ENCODE assay signal across 21 cellular contexts in the genomic region with DNA sequence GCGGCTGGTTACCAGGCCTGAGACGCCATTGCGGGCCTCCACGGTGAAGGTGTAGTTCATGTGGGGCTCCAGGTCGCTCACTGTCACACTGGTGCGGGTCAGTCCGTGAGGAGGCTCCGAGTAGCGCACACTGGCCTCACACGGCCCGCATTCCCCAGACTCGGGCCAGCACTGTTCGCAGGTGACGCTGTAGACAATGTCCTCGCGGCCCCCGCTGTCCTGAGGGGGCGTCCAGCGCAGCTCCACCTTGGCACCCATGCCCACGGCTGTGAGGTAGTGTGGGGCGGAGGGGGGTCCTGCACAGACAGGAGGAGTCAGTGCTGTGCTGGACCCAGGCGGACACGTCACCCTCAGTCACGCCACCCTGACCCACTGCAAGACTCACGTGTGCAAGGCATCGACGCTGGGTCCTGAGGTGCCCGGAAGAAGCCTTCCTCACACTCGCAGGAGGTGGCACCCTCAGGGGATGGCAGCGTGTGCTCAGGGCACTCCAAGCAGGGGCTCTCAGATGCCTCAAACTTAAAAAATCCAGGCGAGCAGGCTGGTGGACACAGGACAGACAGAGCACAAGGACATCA. TPM values are rescaled to one million over a fixed set of nuclear protein-coding genes. Genes with fewer than 3 reads are reported as not detected.
DNase-seq lines count a peak whose midpoint lies in the region; ATAC-seq, FAIRE-seq and TF ChIP-seq lines count a peak whose summit lies in the region.
"Had no signal": no experiment of that assay in that cellular context is flagged by ENCODE, and none has a peak within 500 bp of the region (broad histone marks: within the 10 kb centered on the region; RNA-seq: fewer than 3 reads in every experiment).

No MANE protein-coding gene starts in this region.

- FAIRE-seq in HepG2 (lab: Jason Lieb, UNC) = no peak
- FAIRE-seq: GM19239 had no signal

- no peak overlapping the region for H3K27ac ChIP-seq in HepG2 (ENCODE audit: extremely low read length, insufficient read depth, low read length)
- no peak overlapping the region for H3K27ac ChIP-seq in right lobe of liver
- H3K27ac ChIP-seq in RWPE2 (ENCODE audit: poor library complexity, severe bottlenecking) = peak overlapping the region; percentile 99
- H3K27ac ChIP-seq in mesenchymal stem cell (ENCODE audit: low read length, poor library complexity, severe bottlenecking) = peak overlapping the region; percentile 84
- no peak overlapping the region for H3K27ac ChIP-seq in foreskin keratinocyte
- H3K27ac ChIP-seq: C4-2B had no signal

- peak overlapping the region; percentile 59 for H4K8ac ChIP-seq in mesenchymal stem cell (ENCODE audit: low read length)

- no peak for TF ChIP-seq CTCF in HepG2 (CRISPR knock-in tag; IDR thresholded peaks at IDR 0.05)
- TF ChIP-seq CTCF in right lobe of liver (IDR thresholded peaks at IDR 0.05) = no peak
- no peak for TF ChIP-seq CTCF in RWPE2 (IDR thresholded peaks at IDR 0.05; ENCODE audit: poor library complexity, severe bottlenecking)
- no peak for TF ChIP-seq CTCF in foreskin keratinocyte (conservative IDR thresholded peaks at IDR 0.05)

- H3K23ac ChIP-seq in mesenchymal stem cell (ENCODE audit: low read length in 2 of 2) = no peak overlapping the region

- no peak overlapping the region for H3K4me3 Mint-ChIP-seq in activated naive CD8-positive, alpha-beta T cell treated with anti-CD3 and anti-CD28 coated beads for 36 hours
- H3K4me3 Mint-ChIP-seq: H9 had no signal

- no peak overlapping the region for H2BK15ac ChIP-seq in mesenchymal stem cell (ENCODE audit: low read depth, poor library complexity, severe bottlenecking)

- H3K4me1 ChIP-seq in HepG2 (ENCODE audit: insufficient read depth, low read length) = peaks cover 34% of the 10 kb centered on the region
- peaks cover 0 to 10% (median 0%) of the 10 kb centered on the region in 4 donors for H3K4me1 ChIP-seq in right lobe of liver
- peaks cover 39% of the 10 kb centered on the region for H3K4me1 ChIP-seq in RWPE2 (ENCODE audit: insufficient read depth, poor library complexity, severe bottlenecking)
- H3K4me1 ChIP-seq in mesenchymal stem cell (ENCODE audit: control insufficient read depth, insufficient read depth, low read depth, low read length) = peaks cover 56% of the 10 kb centered on the region
- peaks cover 33% of the 10 kb centered on the region for H3K4me1 ChIP-seq in foreskin keratinocyte

- peak overlapping the region; percentile 43 for H4K91ac ChIP-seq in mesenchymal stem cell (ENCODE audit: low read length)

- ATAC-seq in HepG2 (peak; percentile 8; the same call in 1 of the 3 replicates), right lobe of liver (no peak), RWPE2 (ENCODE audit: low read depth) (no peak), GM21515 (IDR thresholded peaks at IDR 0.05; ENCODE audit: unreplicated experiment) (no peak), foreskin keratinocyte (no peak)

- H3K27me3 ChIP-seq in HepG2 (ENCODE audit: control insufficient read depth in 1 of 2, insufficient read depth in 2 of 2, low read length in 2 of 2) (no peaks in the 10 kb centered on the region; a peak in 1 of 5 replicates), right lobe of liver (no peaks in the 10 kb centered on the region), RWPE2 (ENCODE audit: insufficient read depth, poor library complexity, severe bottlenecking) (no peaks in the 10 kb centered on the region), mesenchymal stem cell (ENCODE audit: control insufficient read depth in 1 of 2, insufficient read depth in 1 of 2, low read length in 2 of 2) (no peaks in the 10 kb centered on the region), foreskin keratinocyte (no peaks in the 10 kb centered on the region)

- TF ChIP-seq POLR2A in HepG2 (IDR thresholded peaks at IDR 0.05; ENCODE audit: insufficient read depth in 1 of 2, low read depth in 2 of 2, low read length in 2 of 2) = no peak; a peak in 1 of 4 replicates
- no peak for TF ChIP-seq POLR2A in right lobe of liver (IDR thresholded peaks at IDR 0.05)

- H3K9ac ChIP-seq in HepG2 (ENCODE audit: insufficient read depth, low read depth, low read length) = no peak overlapping the region
- no peak overlapping the region for H3K9ac ChIP-seq in mesenchymal stem cell (ENCODE audit: low read length)

- no peaks in the 10 kb centered on the region for H3K79me1 ChIP-seq in mesenchymal stem cell (replicated peaks; ENCODE audit: low read length, poor library complexity, severe bottlenecking)

- H3K4me1 Mint-ChIP-seq in activated naive CD8-positive, alpha-beta T cell treated with anti-CD3 and anti-CD28 coated beads for 36 hours = peaks cover 17% of the 10 kb centered on the region

- H3K9me3 ChIP-seq in HepG2 (ENCODE audit: low read length) = no peaks in the 10 kb centered on the region
- H3K9me3 ChIP-seq in right lobe of liver = no peaks in the 10 kb centered on the region
- no peaks in the 10 kb centered on the region for H3K9me3 ChIP-seq in RWPE2 (ENCODE audit: severe bottlenecking)
- H3K9me3 ChIP-seq in mesenchymal stem cell (ENCODE audit: control insufficient read depth, low read length) = no peaks in the 10 kb centered on the region

- H3K36me3 Mint-ChIP-seq in activated naive CD8-positive, alpha-beta T cell treated with anti-CD3 and anti-CD28 coated beads for 36 hours = no peaks in the 10 kb centered on the region

- H3K4ac ChIP-seq in mesenchymal stem cell (ENCODE audit: low read depth in 1 of 2, low read length in 2 of 2) = peak overlapping the region in 1 of 2 experiments; percentile 39

- H2AFZ ChIP-seq in HepG2 (ENCODE audit: low read length) (no peak overlapping the region), mesenchymal stem cell (ENCODE audit: low read depth, low read length) (no peak overlapping the region)

- intact Hi-C loops in HepG2 (cut with micrococcal nuclease; ENCODE audit: unreplicated experiment) (no loop called here), right lobe of liver (cut with DNase I) (no loop called here)

- CTCF ChIA-PET in HepG2 (lab: Yijun Ruan, JAX; ENCODE audit: low intra/inter-chr PET ratio, low total read pairs) = no interaction called here

- peaks cover 58% of the 10 kb centered on the region for H4K20me1 ChIP-seq in HepG2 (ENCODE audit: insufficient read depth, low read length)

- H3K36me3 ChIP-seq in HepG2 (replicated peaks in 1 of 2; ENCODE audit: control insufficient read depth in 1 of 2, insufficient read depth in 2 of 2, low read length in 2 of 2) (peaks cover 65 to 88% of the 10 kb centered on the region in 2 experiments), right lobe of liver (peaks cover 4 to 39% (median 19%) of the 10 kb centered on the region in 4 donors), RWPE2 (ENCODE audit: low read depth) (peaks cover 95% of the 10 kb centered on the region), mesenchymal stem cell (ENCODE audit: control insufficient read depth in 1 of 2, insufficient read depth in 2 of 2, low read depth in 1 of 2, low read length in 2 of 2) (peaks cover 32 to 88% of the 10 kb centered on the region in 2 experiments)

- H3K18ac ChIP-seq in mesenchymal stem cell (ENCODE audit: low read depth in 1 of 2, low read length in 2 of 2) = no peak overlapping the region

- H3K4me2 ChIP-seq in HepG2 (ENCODE audit: low read depth, low read length) (no peak overlapping the region), mesenchymal stem cell (ENCODE audit: low read length, poor library complexity, severe bottlenecking) (no peak overlapping the region)

- WGBS in HepG2 (ENCODE audit: low lambda C conversion rate) = 97% methylated on average over 19 of the region's 31 CpGs
- no CpG with 5 or more reads among the region's 31 CpGs for WGBS in right lobe of liver (ENCODE audit: insufficient coverage, low coverage, low lambda C conversion rate, missing lambda C conversion rate)
- WGBS in mesenchymal stem cell = 96% methylated on average over 31 of the region's 31 CpGs

- DNase-seq in HepG2 (ENCODE audit: low spot score) (no peak), right lobe of liver (no peak), RWPE2 (ENCODE audit: low spot score) (no peak), mesenchymal stem cell (no peak), activated T-cell treated with anti-CD3 and anti-CD28 coated beads for 4 hours (no peak), foreskin keratinocyte (no peak)
- DNase-seq in activated naive CD8-positive, alpha-beta T cell treated with anti-CD3 and anti-CD28 coated beads for 36 hours = no peak
- DNase-seq: EL, GF-D8, H9, KG1, NCI-H1092, NCI-H1436, NCI-H187 treated with DMSO at 0.1 percent for 48 hours, NCI-H2227 treated with DMSO at 0.1 percent for 48 hours, NCI-H510A treated with DMSO at 0.1 percent for 48 hours, NCI-H748 treated with DMSO at 0.1 percent for 48 hours, SHP77 had no signal

- peak overlapping the region in 1 of 2 experiments; percentile 54 for H2BK12ac ChIP-seq in mesenchymal stem cell (ENCODE audit: low read length in 2 of 2)

- no peak overlapping the region for H3K27ac Mint-ChIP-seq in activated naive CD8-positive, alpha-beta T cell treated with anti-CD3 and anti-CD28 coated beads for 36 hours

- no peak overlapping the region for H2BK120ac ChIP-seq in mesenchymal stem cell (ENCODE audit: low read depth, low read length)

- in situ Hi-C loops in HepG2 (cut with HindIII; ENCODE audit: extremely low pct_ligation_motif_present, low pct_unique_long_range_greater_than_20kb) = no loop called here

- no peak overlapping the region for H2BK5ac ChIP-seq in mesenchymal stem cell (ENCODE audit: low read depth, low read length, poor library complexity, severe bottlenecking)

- H3K14ac ChIP-seq in mesenchymal stem cell (ENCODE audit: low read length in 2 of 2) = peak overlapping the region in 1 of 2 experiments; percentile 58

- no peaks in the 10 kb centered on the region for H3K9me3 Mint-ChIP-seq in activated naive CD8-positive, alpha-beta T cell treated with anti-CD3 and anti-CD28 coated beads for 36 hours
- H3K9me3 Mint-ChIP-seq: H9 had no signal

- no peak for TF ChIP-seq RAD21 in HepG2 (CRISPR knock-in tag; IDR thresholded peaks at IDR 0.05)

- peaks cover 46% of the 10 kb centered on the region for H3K79me2 ChIP-seq in HepG2 (ENCODE audit: insufficient read depth, low read length)

- H2AK5ac ChIP-seq in mesenchymal stem cell (ENCODE audit: low read length, severe bottlenecking) = no peak overlapping the region

- peaks cover 5% of the 10 kb centered on the region for H3K27me3 Mint-ChIP-seq in activated naive CD8-positive, alpha-beta T cell treated with anti-CD3 and anti-CD28 coated beads for 36 hours

- BruUV-seq in HepG2 (replicated peaks; lab: Mats Ljungman, UMichigan) = no TSS peak

- H3K4me3 ChIP-seq in HepG2 (replicated peaks in 1 of 3; ENCODE audit: insufficient read depth in 1 of 3, low read depth in 2 of 3, low read length in 3 of 3) (no peak overlapping the region), right lobe of liver (no peak overlapping the region), RWPE2 (ENCODE audit: severe bottlenecking) (no peak overlapping the region), mesenchymal stem cell (ENCODE audit: insufficient read depth in 1 of 2, low read depth in 1 of 2, low read length in 2 of 2) (peak overlapping the region in 1 of 2 experiments; percentile 4)

- TF ChIP-seq EP300 in HepG2 (IDR thresholded peaks at IDR 0.05; ENCODE audit: low read depth in 2 of 2, low read length in 2 of 2) (no peak), HepG2 (CRISPR knock-in tag; IDR thresholded peaks at IDR 0.05; ENCODE audit: borderline replicate concordance) (no peak)

- POLR2A ChIA-PET in HepG2 (lab: Yijun Ruan, JAX) = no interaction called here

RNA-seq across cellular contexts. Expression of a gene that starts 17.9 kb away (rescaled TPM):
- total RNA-seq in HepG2 (2016; rRNA removed; fragmentation: Illumina TruSeq; extraction: Trizol) (15.5 and 33.6 TPM in 2 replicates), right lobe of liver (10 to 100 TPM in 4 of 6 experiments, 1 to 10 TPM in 2; 6.0 to 14.7 (median 10.8) TPM), foreskin keratinocyte (138 and 139 TPM in 2 replicates)
- 6.7 and 7.8 TPM in 2 replicates for total RNA-seq in HepG2 (2016; cell fraction: cytosol; rRNA removed; fragmentation: Illumina TruSeq; extraction: Trizol; ENCODE audit: low read depth)
- 10.8 and 35.8 TPM in 2 replicates for total RNA-seq in HepG2 (2016; cell fraction: insoluble cytoplasmic fraction; rRNA removed; fragmentation: Illumina TruSeq; extraction: Trizol)
- 14.9 and 16.9 TPM in 2 replicates for total RNA-seq in HepG2 (2016; cell fraction: membrane; rRNA removed; fragmentation: Illumina TruSeq; extraction: Trizol)
- total RNA-seq in HepG2 (2016; cell fraction: nucleus; rRNA removed; fragmentation: Illumina TruSeq; extraction: Trizol) = 41.9 and 47.9 TPM in 2 replicates
- polyA plus RNA-seq in HepG2 (2011; rRNA removed) (53.6 and 62.5 TPM in 2 replicates), foreskin keratinocyte (70.5 and 77.6 TPM in 2 replicates)
- polyA plus RNA-seq in HepG2 (2011; cell fraction: cytosol; rRNA removed) = 39.1 and 62.9 TPM in 2 replicates
- polyA plus RNA-seq in HepG2 (2011; cell fraction: nucleus; rRNA removed) = 163 and 212 TPM in 2 replicates
- 25.4 and 56.3 TPM in 2 replicates for polyA plus RNA-seq in HepG2 (2012)
- 2.1 and 2.2 TPM in 2 replicates for polyA plus RNA-seq in HepG2 (2016; cell fraction: cytosol; fragmentation: Illumina TruSeq; extraction: Trizol; ENCODE audit: low read depth)
- polyA plus RNA-seq in HepG2 (2016; cell fraction: insoluble cytoplasmic fraction; fragmentation: Illumina TruSeq; extraction: Trizol; ENCODE audit: low read depth) = 11.5 and 14.9 TPM in 2 replicates
- polyA plus RNA-seq in HepG2 (2016; cell fraction: membrane; fragmentation: Illumina TruSeq; extraction: Trizol; ENCODE audit: low read depth) = 5.7 and 6.8 TPM in 2 replicates
- polyA plus RNA-seq in HepG2 (2016; cell fraction: nucleus; fragmentation: Illumina TruSeq; extraction: Trizol; ENCODE audit: insufficient read depth, low read depth) = 84.4 and 87.2 TPM in 2 replicates
- 69.9 and 218 TPM in 2 replicates for polyA minus RNA-seq in HepG2 (2011; rRNA and poly(A)+ RNA removed; ENCODE audit: low replicate concordance)
- 72.7 and 86.9 TPM in 2 replicates for polyA minus RNA-seq in HepG2 (2011; cell fraction: cytosol; rRNA and poly(A)+ RNA removed)
- polyA minus RNA-seq in HepG2 (2011; cell fraction: nucleus; rRNA and poly(A)+ RNA removed) = 65.6 and 79.3 TPM in 2 replicates
- 31.9 TPM for polyA plus RNA-seq in mesenchymal stem cell (2013, experiment 1 of 2)
- 31.0 TPM for polyA plus RNA-seq in mesenchymal stem cell (2013, experiment 2 of 2)
- total RNA-seq in activated naive CD8-positive, alpha-beta T cell treated with anti-CD3 and anti-CD28 coated beads for 36 hours = under 1 TPM in 1 of 2 experiments, not detected in 1; 0.08 TPM

Comparison
In these comparisons a context has a peak if more than half of its experiments do, and no peak if none do; other contexts are left out.
1. H3K27ac ChIP-seq: peak in RWPE2 (single experiment) and mesenchymal stem cell (single experiment); none in HepG2 (single experiment), right lobe of liver (0 of 3) and foreskin keratinocyte (single experiment).
2. RNA of a gene that starts 17.9 kb away (total RNA-seq): 138 to 139 TPM in foreskin keratinocyte, 6.7 to 47.9 TPM in HepG2 and 6.0 to 14.7 TPM in right lobe of liver; 0.08 TPM in activated naive CD8-positive, alpha-beta T cell treated with anti-CD3 and anti-CD28 coated beads for 36 hours; every median in the first group is over 4 times any median in the second.